ENCODE assay signal across 1 cellular context in the genomic region with DNA sequence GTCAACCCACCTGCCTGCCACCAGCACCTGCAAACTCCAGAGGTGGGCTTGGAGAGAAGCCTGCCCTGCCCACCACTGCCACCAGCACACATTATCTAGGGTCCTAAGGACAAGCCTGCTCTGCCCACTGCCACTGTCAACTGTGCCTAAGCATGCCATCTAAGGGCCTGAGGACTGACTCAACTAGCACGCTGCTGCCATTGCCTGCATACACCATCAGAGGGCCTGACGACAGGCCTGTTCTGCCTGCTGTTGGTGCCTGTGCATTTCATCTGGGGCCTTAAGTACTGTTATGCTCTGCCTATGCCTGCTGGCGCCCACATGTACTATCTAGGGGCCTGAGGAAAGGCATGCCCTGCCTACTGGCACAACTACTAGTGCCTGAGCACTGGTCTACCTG.
TF ChIP-seq lines count a peak whose summit lies in the region.

No MANE protein-coding gene starts in this region.

TF ChIP-seq in HCT116, 20 proteins besides CTCF, POLR2A, EP300 and RAD21:
- TF ChIP-seq CEBPB (IDR thresholded peaks at IDR 0.05; ENCODE audit: low read depth) (no peak), FOSL1 (IDR thresholded peaks at IDR 0.05; ENCODE audit: low read depth) (no peak), SIN3A (IDR thresholded peaks at IDR 0.05; ENCODE audit: low read depth) (no peak), YY1 (IDR thresholded peaks at IDR 0.05; ENCODE audit: extremely low read depth, insufficient replicate concordance, low read depth, low read length) (no peak)
- TF ChIP-seq, protein P1, sequence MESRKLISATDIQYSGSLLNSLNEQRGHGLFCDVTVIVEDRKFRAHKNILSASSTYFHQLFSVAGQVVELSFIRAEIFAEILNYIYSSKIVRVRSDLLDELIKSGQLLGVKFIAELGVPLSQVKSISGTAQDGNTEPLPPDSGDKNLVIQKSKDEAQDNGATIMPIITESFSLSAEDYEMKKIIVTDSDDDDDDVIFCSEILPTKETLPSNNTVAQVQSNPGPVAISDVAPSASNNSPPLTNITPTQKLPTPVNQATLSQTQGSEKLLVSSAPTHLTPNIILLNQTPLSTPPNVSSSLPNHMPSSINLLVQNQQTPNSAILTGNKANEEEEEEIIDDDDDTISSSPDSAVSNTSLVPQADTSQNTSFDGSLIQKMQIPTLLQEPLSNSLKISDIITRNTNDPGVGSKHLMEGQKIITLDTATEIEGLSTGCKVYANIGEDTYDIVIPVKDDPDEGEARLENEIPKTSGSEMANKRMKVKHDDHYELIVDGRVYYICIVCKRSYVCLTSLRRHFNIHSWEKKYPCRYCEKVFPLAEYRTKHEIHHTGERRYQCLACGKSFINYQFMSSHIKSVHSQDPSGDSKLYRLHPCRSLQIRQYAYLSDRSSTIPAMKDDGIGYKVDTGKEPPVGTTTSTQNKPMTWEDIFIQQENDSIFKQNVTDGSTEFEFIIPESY (IDR thresholded peaks at IDR 0.05; ENCODE audit: extremely low read depth, insufficient replicate concordance, low read length) = no peak
TF ChIP-seq in HCT116: peak in this region for 0.
